Comparison of ENCODE assay signal across 13 cellular contexts in the genomic region with DNA sequence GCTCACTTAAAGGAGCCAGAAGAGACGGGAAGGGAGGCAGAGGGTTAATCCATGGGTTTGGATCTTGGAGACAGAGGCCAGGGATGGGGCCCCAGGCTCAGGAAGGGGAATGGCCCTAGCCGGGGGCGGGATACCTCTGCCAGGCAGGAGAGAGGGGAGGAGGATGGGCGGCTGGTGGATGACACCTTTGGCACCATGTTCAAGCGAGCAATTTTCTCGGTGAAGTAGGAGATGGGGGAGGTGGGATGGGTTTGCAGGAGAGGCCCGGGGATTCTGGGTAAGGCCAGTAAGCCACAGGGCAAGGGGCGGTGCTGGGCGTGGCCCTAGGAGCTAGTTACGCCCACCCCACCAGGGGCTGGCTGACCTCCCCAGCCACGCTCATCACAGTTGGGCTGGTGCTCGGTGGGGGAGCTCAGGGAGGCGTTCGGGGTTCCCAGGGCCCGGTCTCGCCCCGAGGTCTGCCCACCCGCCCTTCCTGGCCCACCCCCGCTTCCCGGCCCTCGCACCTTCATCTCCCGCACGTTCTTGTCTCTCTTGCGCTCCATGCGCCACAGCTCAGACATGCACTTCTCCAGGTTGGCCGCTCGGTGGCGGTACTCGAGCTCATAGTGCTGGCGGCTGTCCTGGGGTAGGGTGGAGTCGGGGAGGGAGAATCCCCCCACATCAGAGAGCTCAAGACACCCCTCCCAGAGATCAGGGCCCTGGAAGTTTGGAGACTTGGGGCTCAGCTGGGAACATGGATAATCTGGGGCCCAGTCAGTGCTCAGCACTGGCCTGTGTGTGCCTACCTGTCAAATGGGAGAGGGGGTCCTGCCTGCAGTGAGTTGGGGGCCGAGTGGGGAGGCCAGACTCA. TPM values are rescaled to one million over a fixed set of nuclear protein-coding genes. Genes with fewer than 3 reads are reported as not detected.
DNase-seq lines count a peak whose midpoint lies in the region; ATAC-seq and TF ChIP-seq lines count a peak whose summit lies in the region.
"Had no signal": no experiment of that assay in that cellular context is flagged by ENCODE, and none has a peak within 500 bp of the region (broad histone marks: within the 10 kb centered on the region; RNA-seq: fewer than 3 reads in every experiment).

No MANE protein-coding gene starts in this region.

- peak; percentile 56 for DNase-seq in Right ventricle myocardium inferior (ENCODE audit: missing footprints)
- no peak for DNase-seq in cardiac septum (ENCODE audit: low spot score)
- DNase-seq in islet precursor cell = peak; percentile 90
- DNase-seq in upper lobe of left lung = peak in 1 of 2 donors; percentile 68
- no peak for DNase-seq in T-helper 2 cell
- no peak for DNase-seq in activated naive CD4-positive, alpha-beta T cell treated with Interleukin-2 at 50 U/mL for 16 hours
- DNase-seq: activated CD4-positive, alpha-beta T cell treated with anti-CD3 and anti-CD28 coated beads, Interleukin-2, amount 50 U/mL, for 4 hours; adrenal gland had no signal

- TF ChIP-seq POLR2A in upper lobe of left lung (IDR thresholded peaks at IDR 0.05) = no peak

- ATAC-seq in Right ventricle myocardium inferior (no peak), upper lobe of left lung (ENCODE audit: low FRiP score in 2 of 2) (peak; percentile 50 to 64), GM21360 (IDR thresholded peaks at IDR 0.05; ENCODE audit: unreplicated experiment) (no peak)

- H3K4me1 ChIP-seq in ectodermal cell (ENCODE audit: control insufficient read depth, insufficient read depth, low read length) (peaks cover 11% of the 10 kb centered on the region), upper lobe of left lung (peaks cover 4 to 10% (median 7%) of the 10 kb centered on the region in 4 donors)

- H3K9me3 ChIP-seq in ectodermal cell (ENCODE audit: control insufficient read depth, low read length) (no peaks in the 10 kb centered on the region), upper lobe of left lung (no peaks in the 10 kb centered on the region)
- H3K9me3 ChIP-seq: adrenal gland, SJSA1 had no signal

- H3K4me3 ChIP-seq in ectodermal cell (ENCODE audit: insufficient read depth, low read depth, low read length) (peak overlapping the region; percentile 16), upper lobe of left lung (no peak overlapping the region)
- H3K4me3 ChIP-seq: adrenal gland, SJSA1 had no signal

- H3K36me3 ChIP-seq in ectodermal cell (ENCODE audit: control insufficient read depth, insufficient read depth, low read length) (no peaks in the 10 kb centered on the region), upper lobe of left lung (no peaks in the 10 kb centered on the region)
- H3K36me3 ChIP-seq: adrenal gland, SJSA1 had no signal

- 6 to 8% methylated on average over 30 of the region's 32 CpGs for WGBS in ectodermal cell, 2 experiments
- 61 to 81% methylated on average over 18 to 30 of the region's 32 CpGs for WGBS in upper lobe of left lung, 2 donors

- TF ChIP-seq EP300 in upper lobe of left lung (IDR thresholded peaks at IDR 0.05) = no peak

- H3K27me3 ChIP-seq in ectodermal cell (ENCODE audit: control insufficient read depth, insufficient read depth, low read length, poor library complexity, severe bottlenecking) (no peaks in the 10 kb centered on the region), upper lobe of left lung (no peaks in the 10 kb centered on the region)
- H3K27me3 ChIP-seq: adrenal gland, SJSA1 had no signal

- no peak overlapping the region for H3K27ac ChIP-seq in ectodermal cell (ENCODE audit: insufficient read depth, low read depth, low read length, poor library complexity, severe bottlenecking)
- no peak overlapping the region for H3K27ac ChIP-seq in upper lobe of left lung
- H3K27ac ChIP-seq: SJSA1 had no signal

- intact Hi-C loops in Right ventricle myocardium inferior (cut with DNase I) (no loop called here), cardiac septum (cut with DNase I) (no loop called here)

- peak in 1 of 6 experiments; percentile 18 for TF ChIP-seq CTCF in upper lobe of left lung (IDR thresholded peaks at IDR 0.05)

RNA-seq across cellular contexts. Expression of a gene that starts 12.7 kb away (rescaled TPM):
- total RNA-seq in Right ventricle myocardium inferior = 0.30 TPM
- 0.24 TPM for total RNA-seq in cardiac septum
- polyA plus RNA-seq in ectodermal cell (2013, experiment 1 of 4) = 6.1 TPM
- polyA plus RNA-seq in ectodermal cell (2013, experiment 2 of 4) = 6.7 TPM
- polyA plus RNA-seq in ectodermal cell (2013, experiment 3 of 4) = 5.0 TPM
- 5.2 TPM for polyA plus RNA-seq in ectodermal cell (2013, experiment 4 of 4)
- total RNA-seq in upper lobe of left lung = 1 to 10 TPM in 1 of 6 donors, under 1 TPM in 2, not detected in 3; 0.94 to 6.3 (median 0.98) TPM
- total RNA-seq: SJSA1 had no signal
- polyA plus RNA-seq: IgD-negative memory B cell had no signal

RNA-seq across cellular contexts. Expression of a gene that starts 13.8 kb away (rescaled TPM):
- total RNA-seq in Right ventricle myocardium inferior = not detected
- not detected for total RNA-seq in cardiac septum
- polyA plus RNA-seq in ectodermal cell (2013, experiment 1 of 4) = 0.31 TPM
- polyA plus RNA-seq in ectodermal cell (2013, experiment 2 of 4) = 1.5 TPM
- 0.96 TPM for polyA plus RNA-seq in ectodermal cell (2013, experiment 3 of 4)
- polyA plus RNA-seq in ectodermal cell (2013, experiment 4 of 4) = 0.45 TPM
- 1 to 10 TPM in 1 of 6 donors, under 1 TPM in 3, not detected in 2; 0.26 to 6.3 (median 0.73) TPM for total RNA-seq in upper lobe of left lung
- total RNA-seq: renal cortical epithelial cell, SJSA1 had no signal
- polyA plus RNA-seq: IgD-negative memory B cell had no signal

RNA-seq across cellular contexts. Expression of a gene that starts 40.6 kb away (rescaled TPM):
- total RNA-seq in Right ventricle myocardium inferior = 20.9 TPM
- total RNA-seq in cardiac septum = 19.1 TPM
- 29.4 TPM for polyA plus RNA-seq in ectodermal cell (2013, experiment 1 of 4)
- polyA plus RNA-seq in ectodermal cell (2013, experiment 2 of 4) = 30.9 TPM
- polyA plus RNA-seq in ectodermal cell (2013, experiment 3 of 4) = 20.3 TPM
- 23.2 TPM for polyA plus RNA-seq in ectodermal cell (2013, experiment 4 of 4)
- total RNA-seq in upper lobe of left lung = 100 to 1,000 TPM in 1 of 6 donors, 10 to 100 TPM in 5; 31.6 to 189 (median 50.3) TPM

Comparison
In these comparisons a context has a peak if more than half of its experiments do, and no peak if none do; other contexts are left out.
1. DNase-seq: peak in Right ventricle myocardium inferior (single experiment) and islet precursor cell (single experiment); none in cardiac septum (single experiment), T-helper 2 cell (0 of 5) and activated naive CD4-positive, alpha-beta T cell treated with Interleukin-2 at 50 U/mL for 16 hours (single experiment).
2. ATAC-seq: peak in upper lobe of left lung (2 of 2); none in Right ventricle myocardium inferior (single experiment) and GM21360 (single experiment).